ENCODE assay signal across 31 cellular contexts in the genomic region with DNA sequence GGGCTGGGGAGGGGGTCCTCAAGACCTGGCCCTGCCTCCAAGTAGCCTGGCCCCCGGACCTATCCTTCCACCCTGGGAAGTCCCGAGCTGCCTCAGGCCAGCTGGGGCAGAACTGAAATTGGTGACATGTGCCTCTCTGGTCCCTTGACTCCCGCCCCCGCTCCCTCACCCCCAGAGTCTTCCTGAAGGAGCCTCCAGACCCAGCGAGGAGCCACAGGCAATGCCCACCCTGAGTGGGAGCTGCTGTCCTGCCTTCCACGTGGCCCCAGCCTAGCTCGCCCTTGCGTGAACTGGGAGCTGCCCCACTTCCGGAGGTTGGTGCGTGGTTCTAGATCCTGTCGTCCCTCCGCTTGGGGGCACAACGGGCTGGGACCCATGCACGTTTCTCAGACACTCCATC. TPM values are rescaled to one million over a fixed set of nuclear protein-coding genes. Genes with fewer than 3 reads are reported as not detected.
DNase-seq lines count a peak whose midpoint lies in the region; ATAC-seq and TF ChIP-seq lines count a peak whose summit lies in the region.
"Had no signal": no experiment of that assay in that cellular context is flagged by ENCODE, and none has a peak within 500 bp of the region (broad histone marks: within the 10 kb centered on the region; RNA-seq: fewer than 3 reads in every experiment).

No MANE protein-coding gene starts in this region.

- H3K9ac ChIP-seq in MM.1S (ENCODE audit: low read length) (no peak overlapping the region), neural progenitor cell (no peak overlapping the region)

- H3K4me1 Mint-ChIP-seq in neural progenitor cell: peaks cover 4% of the 10 kb centered on the region
- H3K4me1 Mint-ChIP-seq: activated naive CD4-positive, alpha-beta T cell treated with anti-CD3 and anti-CD28 coated beads, Interleukin-2, amount 50 U/mL, for 24 hours; neural crest cell had no signal

- H3K79me2 ChIP-seq in MM.1S (ENCODE audit: low read length): no peaks in the 10 kb centered on the region
- H3K79me2 ChIP-seq in neural progenitor cell (ENCODE audit: low read depth): no peaks in the 10 kb centered on the region

- H3F3A ChIP-seq in MM.1S (ENCODE audit: insufficient read depth, low read length): no peaks in the 10 kb centered on the region
- H3F3A ChIP-seq in neural progenitor cell (ENCODE audit: low read depth): no peaks in the 10 kb centered on the region

- H3K9me3 ChIP-seq in MM.1S (replicated peaks; ENCODE audit: insufficient read depth, low read length): no peaks in the 10 kb centered on the region
- no peaks in the 10 kb centered on the region for H3K9me3 ChIP-seq in neural progenitor cell (ENCODE audit: low read depth)
- H3K9me3 ChIP-seq: MG63, SJSA1, thoracic aorta, vagina had no signal

- no peaks in the 10 kb centered on the region for H4K20me1 ChIP-seq in MM.1S (ENCODE audit: insufficient read depth, low read length)
- no peaks in the 10 kb centered on the region for H4K20me1 ChIP-seq in neural progenitor cell (ENCODE audit: low read depth)

- no peaks in the 10 kb centered on the region for H3K9me2 ChIP-seq in MM.1S (replicated peaks; ENCODE audit: insufficient read depth, low read length)

- no peak for ATAC-seq in GM19455 (IDR thresholded peaks at IDR 0.05; ENCODE audit: unreplicated experiment)
- no peak for ATAC-seq in HG03354 (IDR thresholded peaks at IDR 0.05; ENCODE audit: poor library complexity, severe bottlenecking, unreplicated experiment)
- no peak for ATAC-seq in GM18868 (IDR thresholded peaks at IDR 0.05; ENCODE audit: unreplicated experiment)
- no peak for ATAC-seq in HG03039 (IDR thresholded peaks at IDR 0.05; ENCODE audit: unreplicated experiment)
- ATAC-seq: activated CD4-positive, CD25-positive, alpha-beta regulatory T cell treated with anti-CD3 and anti-CD28 coated beads, Interleukin-2, amount 50 U/mL, for 24 hours had no signal

- no peak for TF ChIP-seq CTCF in MM.1S (IDR thresholded peaks at IDR 0.05; ENCODE audit: low read length)
- no peak for TF ChIP-seq CTCF in neural progenitor cell (IDR thresholded peaks at IDR 0.05)

- no peaks in the 10 kb centered on the region for H3K9me3 Mint-ChIP-seq in neural progenitor cell
- H3K9me3 Mint-ChIP-seq: activated CD4-positive, alpha-beta memory T cell treated with anti-CD3 and anti-CD28 coated beads for 36 hours; activated naive CD4-positive, alpha-beta T cell treated with anti-CD3 and anti-CD28 coated beads, Interleukin-2, amount 50 U/mL, for 24 hours; activated T-helper 2 cell treated with anti-CD3 and anti-CD28 coated beads, Interferon-gamma antibody, Interleukin-2, Interleukin-4, amounts not matched to agents 10 μg/mL and 5 μg/mL and 100 μg/mL, durations not matched to agents 14 hours and 24 hours and 36 hours; neural crest cell had no signal

- H3K4me2 ChIP-seq in MM.1S (ENCODE audit: low read depth, low read length): no peak overlapping the region
- H3K4me2 ChIP-seq in neural progenitor cell: no peak overlapping the region

- H3K4me3 Mint-ChIP-seq in neural progenitor cell: no peak overlapping the region
- H3K4me3 Mint-ChIP-seq: activated CD4-positive, alpha-beta memory T cell treated with anti-CD3 and anti-CD28 coated beads for 36 hours; activated naive CD4-positive, alpha-beta T cell treated with anti-CD3 and anti-CD28 coated beads, Interleukin-2, amount 50 U/mL, for 24 hours; neural crest cell had no signal

- H3K27me3 ChIP-seq in MM.1S (replicated peaks; ENCODE audit: insufficient read depth, low read length) (peaks cover 69% of the 10 kb centered on the region), neural progenitor cell (no peaks in the 10 kb centered on the region)
- H3K27me3 ChIP-seq: MG63, vagina had no signal

- H3K36me3 ChIP-seq in MM.1S (replicated peaks; ENCODE audit: insufficient read depth, low read length) (no peaks in the 10 kb centered on the region), neural progenitor cell (no peaks in the 10 kb centered on the region)
- H3K36me3 ChIP-seq: MG63, SJSA1, thoracic aorta, vagina had no signal

- no peaks in the 10 kb centered on the region for H3K36me3 Mint-ChIP-seq in neural progenitor cell
- H3K36me3 Mint-ChIP-seq: activated CD4-positive, alpha-beta memory T cell treated with anti-CD3 and anti-CD28 coated beads for 36 hours; activated naive CD4-positive, alpha-beta T cell treated with anti-CD3 and anti-CD28 coated beads, Interleukin-2, amount 50 U/mL, for 24 hours had no signal

- H3K27me3 Mint-ChIP-seq in neural progenitor cell (ENCODE audit: insufficient read depth, low read depth): peaks cover 9% of the 10 kb centered on the region

- no peak overlapping the region for H3K27ac Mint-ChIP-seq in neural progenitor cell
- H3K27ac Mint-ChIP-seq: activated CD4-positive, alpha-beta memory T cell treated with anti-CD3 and anti-CD28 coated beads for 36 hours; activated naive CD4-positive, alpha-beta T cell treated with anti-CD3 and anti-CD28 coated beads, Interleukin-2, amount 50 U/mL, for 24 hours; activated T-helper 2 cell treated with anti-CD3 and anti-CD28 coated beads, Interferon-gamma antibody, Interleukin-2, Interleukin-4, amounts not matched to agents 10 μg/mL and 5 μg/mL and 100 μg/mL, durations not matched to agents 14 hours and 24 hours and 36 hours had no signal

- H3K4me1 ChIP-seq in MM.1S (ENCODE audit: low read length) (no peaks in the 10 kb centered on the region), neural progenitor cell (no peaks in the 10 kb centered on the region)
- H3K4me1 ChIP-seq: SJSA1, vagina had no signal

- peak; percentile 53 for DNase-seq in GF-D8 (lab: John Stamatoyannopoulos, UW)
- no peak for DNase-seq in MM.1S
- DNase-seq in caudate nucleus (lab: John Stamatoyannopoulos, UW): no peak
- no peak for DNase-seq in neural progenitor cell (ENCODE audit: low spot score)
- DNase-seq: activated CD4-positive, alpha-beta memory T cell treated with anti-CD3 and anti-CD28 coated beads for 36 hours; activated CD8-positive, alpha-beta memory T cell treated with anti-CD3 and anti-CD28 coated beads, Interleukin-2, amount 50 U/mL, for 48 hours; amygdala; cortex of kidney; islet precursor cell; KG1; MG63; NCI-H2171; NCI-H510A; stimulated activated CD4-positive, alpha-beta T cell treated with anti-CD3 and anti-CD28 coated beads, Interleukin-15, amount 100 ng/mL, for 24 hours; stimulated activated naive CD4-positive, alpha-beta T cell treated with Interleukin-2 at 50 U/mL for 16 hours had no signal

- H3K27ac ChIP-seq in MM.1S (ENCODE audit: low read length): no peak overlapping the region
- peak overlapping the region; percentile 30 for H3K27ac ChIP-seq in caudate nucleus (ENCODE audit: low read depth, low read length)
- no peak overlapping the region for H3K27ac ChIP-seq in neural progenitor cell
- H3K27ac ChIP-seq: C4-2B, SJSA1, thoracic aorta, vagina had no signal

- peak overlapping the region; percentile 19; the same call in 1 of the 2 replicates for H2AFZ ChIP-seq in MM.1S (ENCODE audit: low read length)
- peak overlapping the region; percentile 17 for H2AFZ ChIP-seq in neural progenitor cell (replicated peaks)

- H3K4me3 ChIP-seq in MM.1S (ENCODE audit: low read length): no peak overlapping the region
- H3K4me3 ChIP-seq in neural progenitor cell: no peak overlapping the region
- H3K4me3 ChIP-seq: lung, MG63, SJSA1, thoracic aorta, vagina had no signal

RNA-seq across cellular contexts. Expression of a gene that starts 34.6 kb away (rescaled TPM):
- 0.71 and 2.9 TPM in 2 replicates for total RNA-seq in neural progenitor cell (ENCODE audit: low replicate concordance)

RNA-seq across cellular contexts. Expression of a gene that starts 42.1 kb away (rescaled TPM):
- total RNA-seq in neural progenitor cell (ENCODE audit: low replicate concordance): 0.79 and 0.81 TPM in 2 replicates
- total RNA-seq: activated CD4-positive, alpha-beta memory T cell treated with anti-CD3 and anti-CD28 coated beads for 36 hours; activated T-helper 2 cell treated with anti-CD3 and anti-CD28 coated beads, Interferon-gamma antibody, Interleukin-2, Interleukin-4, amounts not matched to agents 10 μg/mL and 5 μg/mL and 100 μg/mL, durations not matched to agents 14 hours and 24 hours and 36 hours; bronchial epithelial cell; fibroblast of villous mesenchyme; posterior vena cava; SJSA1; thoracic aorta had no signal
